In genomic region chr2:169584005-169584877, GRCh38 we compare ENCODE assay signal across 1 cellular context.
TF ChIP-seq lines count a peak whose summit lies in the region.

Gene PPIG, plus strand, starts transcription at chr2:169584351. Its CDS starts 19,691 bp downstream, at chr2:169604042.

TF ChIP-seq in K562, 482 proteins besides CTCF, POLR2A, EP300 and RAD21 (continued from another document and continues in another):
- TF ChIP-seq E2F8 (IDR thresholded peaks at IDR 0.05; ENCODE audit: low read depth, partially characterized antibody) = peak; percentile 92
- no peak for TF ChIP-seq HNRNPL (IDR thresholded peaks at IDR 0.05; ENCODE audit: low read depth, low read length)
- peak; percentile 20; the same call in 1 of the 2 replicates for TF ChIP-seq NFE2 (IDR thresholded peaks at IDR 0.05; ENCODE audit: low read depth)
- TF ChIP-seq C11orf30 (IDR thresholded peaks at IDR 0.05; ENCODE audit: low read depth) = peak; percentile 96
- no peak for TF ChIP-seq ZNF76 (CRISPR knock-in tag; IDR thresholded peaks at IDR 0.05; ENCODE audit: borderline replicate concordance)
- TF ChIP-seq ZFP30 (CRISPR knock-in tag; IDR thresholded peaks at IDR 0.05; ENCODE audit: borderline replicate concordance) = no peak
- TF ChIP-seq HDAC2 (IDR thresholded peaks at IDR 0.05) = peak; percentile 88
- peak; percentile 90 for TF ChIP-seq ZNF740 (CRISPR knock-in tag; IDR thresholded peaks at IDR 0.05)
- peak in 1 of 2 experiments; percentile 32; a peak in 1 of 4 replicates for TF ChIP-seq ZNF740 (tag; IDR thresholded peaks at IDR 0.05)
- peak; percentile 91 to 93; a peak in 2 of 4 replicates for TF ChIP-seq MAZ (CRISPR knock-in tag; conservative IDR thresholded peaks at IDR 0.05 in 1 of 2, IDR thresholded peaks at IDR 0.05 in 1 of 2)
- TF ChIP-seq, protein P1, sequence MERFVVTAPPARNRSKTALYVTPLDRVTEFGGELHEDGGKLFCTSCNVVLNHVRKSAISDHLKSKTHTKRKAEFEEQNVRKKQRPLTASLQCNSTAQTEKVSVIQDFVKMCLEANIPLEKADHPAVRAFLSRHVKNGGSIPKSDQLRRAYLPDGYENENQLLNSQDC (CRISPR knock-in tag; IDR thresholded peaks at IDR 0.05) = no peak
- TF ChIP-seq L3MBTL2 (IDR thresholded peaks at IDR 0.05) = peak; percentile 83
- TF ChIP-seq ZFP1 (CRISPR knock-in tag; IDR thresholded peaks at IDR 0.05) = 0 out of 2 replicates have a peak, but pooled peaks have one; percentile 8
- peak; percentile 81 for TF ChIP-seq MYC (IDR thresholded peaks at IDR 0.05; ENCODE audit: low read depth, low read length)
- peak; percentile 73; the same call in 1 of the 2 replicates for TF ChIP-seq MYC (CRISPR knock-in tag; IDR thresholded peaks at IDR 0.05; ENCODE audit: borderline replicate concordance, low read depth)
- no peak for TF ChIP-seq NR2F6 (CRISPR knock-in tag; IDR thresholded peaks at IDR 0.05)
- peak; percentile 98 for TF ChIP-seq EP400 (IDR thresholded peaks at IDR 0.05)
- no peak for TF ChIP-seq ILK (tag; IDR thresholded peaks at IDR 0.05; ENCODE audit: borderline replicate concordance, low read depth)
- TF ChIP-seq ZNF766 (CRISPR knock-in tag; conservative IDR thresholded peaks at IDR 0.05) = peak; percentile 56; the same call in 1 of the 2 replicates
- peak; percentile 54; the same call in 1 of the 2 replicates for TF ChIP-seq TEAD4 (IDR thresholded peaks at IDR 0.05; ENCODE audit: low read length)
- TF ChIP-seq TEAD4 (CRISPR knock-in tag; IDR thresholded peaks at IDR 0.05; ENCODE audit: borderline replicate concordance) = no peak
- peak; percentile 65 for TF ChIP-seq NR2C1 (IDR thresholded peaks at IDR 0.05)
- no peak; the same call in none of the 2 replicates for TF ChIP-seq NR2C1 (tag; IDR thresholded peaks at IDR 0.05)
- TF ChIP-seq MYNN (IDR thresholded peaks at IDR 0.05) = no peak
- TF ChIP-seq MYNN (CRISPR knock-in tag; IDR thresholded peaks at IDR 0.05) = no peak
- TF ChIP-seq E2F4 (CRISPR knock-in tag; IDR thresholded peaks at IDR 0.05; ENCODE audit: low read depth) = peak; percentile 96
- TF ChIP-seq ZFPM2 (CRISPR knock-in tag; IDR thresholded peaks at IDR 0.05) = peak; percentile 85; the same call in 1 of the 2 replicates
- TF ChIP-seq ZNF280B (CRISPR knock-in tag; IDR thresholded peaks at IDR 0.05) = no peak
- TF ChIP-seq SMARCA5 (IDR thresholded peaks at IDR 0.05) = no peak
- TF ChIP-seq ZNF668 (CRISPR knock-in tag; IDR thresholded peaks at IDR 0.05) = no peak
- TF ChIP-seq ZNF224 (CRISPR knock-in tag; IDR thresholded peaks at IDR 0.05) = no peak
- no peak for TF ChIP-seq LARP7 (IDR thresholded peaks at IDR 0.05)
- TF ChIP-seq, protein P2, sequence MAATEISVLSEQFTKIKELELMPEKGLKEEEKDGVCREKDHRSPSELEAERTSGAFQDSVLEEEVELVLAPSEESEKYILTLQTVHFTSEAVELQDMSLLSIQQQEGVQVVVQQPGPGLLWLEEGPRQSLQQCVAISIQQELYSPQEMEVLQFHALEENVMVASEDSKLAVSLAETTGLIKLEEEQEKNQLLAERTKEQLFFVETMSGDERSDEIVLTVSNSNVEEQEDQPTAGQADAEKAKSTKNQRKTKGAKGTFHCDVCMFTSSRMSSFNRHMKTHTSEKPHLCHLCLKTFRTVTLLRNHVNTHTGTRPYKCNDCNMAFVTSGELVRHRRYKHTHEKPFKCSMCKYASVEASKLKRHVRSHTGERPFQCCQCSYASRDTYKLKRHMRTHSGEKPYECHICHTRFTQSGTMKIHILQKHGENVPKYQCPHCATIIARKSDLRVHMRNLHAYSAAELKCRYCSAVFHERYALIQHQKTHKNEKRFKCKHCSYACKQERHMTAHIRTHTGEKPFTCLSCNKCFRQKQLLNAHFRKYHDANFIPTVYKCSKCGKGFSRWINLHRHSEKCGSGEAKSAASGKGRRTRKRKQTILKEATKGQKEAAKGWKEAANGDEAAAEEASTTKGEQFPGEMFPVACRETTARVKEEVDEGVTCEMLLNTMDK (IDR thresholded peaks at IDR 0.05; ENCODE audit: borderline replicate concordance, insufficient read depth, low read depth, low read length, poor library complexity, severe bottlenecking) = no peak
- TF ChIP-seq PHB (CRISPR knock-in tag; IDR thresholded peaks at IDR 0.05) = 0 out of 2 replicates have a peak, but pooled peaks have one; percentile 68
- TF ChIP-seq KLF6 (CRISPR knock-in tag; IDR thresholded peaks at IDR 0.05; ENCODE audit: borderline replicate concordance) = no peak
- TF ChIP-seq HSF4 (CRISPR knock-in tag; IDR thresholded peaks at IDR 0.05; ENCODE audit: borderline replicate concordance) = no peak
- TF ChIP-seq HBP1 (CRISPR knock-in tag; IDR thresholded peaks at IDR 0.05) = peak; percentile 54; the same call in 1 of the 2 replicates
- peak; percentile 98 for TF ChIP-seq ATF1 (CRISPR knock-in tag; IDR thresholded peaks at IDR 0.05)
- peak; percentile 100 for TF ChIP-seq ATF1 (tag; IDR thresholded peaks at IDR 0.05)
- TF ChIP-seq, protein P3, sequence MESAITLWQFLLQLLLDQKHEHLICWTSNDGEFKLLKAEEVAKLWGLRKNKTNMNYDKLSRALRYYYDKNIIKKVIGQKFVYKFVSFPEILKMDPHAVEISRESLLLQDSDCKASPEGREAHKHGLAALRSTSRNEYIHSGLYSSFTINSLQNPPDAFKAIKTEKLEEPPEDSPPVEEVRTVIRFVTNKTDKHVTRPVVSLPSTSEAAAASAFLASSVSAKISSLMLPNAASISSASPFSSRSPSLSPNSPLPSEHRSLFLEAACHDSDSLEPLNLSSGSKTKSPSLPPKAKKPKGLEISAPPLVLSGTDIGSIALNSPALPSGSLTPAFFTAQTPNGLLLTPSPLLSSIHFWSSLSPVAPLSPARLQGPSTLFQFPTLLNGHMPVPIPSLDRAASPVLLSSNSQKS (CRISPR knock-in tag; IDR thresholded peaks at IDR 0.05) = no peak
- no peak for TF ChIP-seq ESRRB (CRISPR knock-in tag; IDR thresholded peaks at IDR 0.05; ENCODE audit: borderline replicate concordance)
- TF ChIP-seq THAP12 (CRISPR knock-in tag; IDR thresholded peaks at IDR 0.05) = peak; percentile 7; the same call in 1 of the 2 replicates
- no peak; the same call in 1 of the 2 replicates for TF ChIP-seq SNIP1 (IDR thresholded peaks at IDR 0.05; ENCODE audit: low read depth)
- no peak for TF ChIP-seq SMARCB1 (IDR thresholded peaks at IDR 0.05; ENCODE audit: insufficient read length, low read depth)
- no peak for TF ChIP-seq HDGF (IDR thresholded peaks at IDR 0.05)
- no peak for TF ChIP-seq ZNF780A (CRISPR knock-in tag; IDR thresholded peaks at IDR 0.05)
- 0 out of 2 replicates have a peak, but pooled peaks have one; percentile 60 for TF ChIP-seq ZNF79 (CRISPR knock-in tag; IDR thresholded peaks at IDR 0.05; ENCODE audit: low read depth)
- TF ChIP-seq ZNF764 (CRISPR knock-in tag; IDR thresholded peaks at IDR 0.05; ENCODE audit: low read depth) = no peak
- TF ChIP-seq WHSC1 (IDR thresholded peaks at IDR 0.05; ENCODE audit: low read length) = no peak
- TF ChIP-seq FOXK2 (conservative IDR thresholded peaks at IDR 0.05 in 1 of 2, IDR thresholded peaks at IDR 0.05 in 1 of 2; ENCODE audit: low read depth in 2 of 2) = peak; percentile 81 to 89
- TF ChIP-seq NFIC (IDR thresholded peaks at IDR 0.05) = peak; percentile 92
- TF ChIP-seq E2F1 (CRISPR knock-in tag; IDR thresholded peaks at IDR 0.05) = peak; percentile 96
- TF ChIP-seq ZEB2 (IDR thresholded peaks at IDR 0.05) = peak; percentile 59; the same call in 1 of the 2 replicates
- no peak for TF ChIP-seq ZNF561 (CRISPR knock-in tag; conservative IDR thresholded peaks at IDR 0.05)
- peak; percentile 83 for TF ChIP-seq MXI1 (IDR thresholded peaks at IDR 0.05; ENCODE audit: low read depth, low read length)
- TF ChIP-seq SMARCC2 (IDR thresholded peaks at IDR 0.05; ENCODE audit: low read depth) = peak; percentile 41; the same call in 1 of the 2 replicates
- TF ChIP-seq PHTF2 (CRISPR knock-in tag; IDR thresholded peaks at IDR 0.05) = no peak
- TF ChIP-seq LCOR (CRISPR knock-in tag; IDR thresholded peaks at IDR 0.05) = peak; percentile 67; the same call in 1 of the 2 replicates
- no peak for TF ChIP-seq ZNF282 (CRISPR knock-in tag; IDR thresholded peaks at IDR 0.05)
- TF ChIP-seq HNRNPH1 (optimal IDR thresholded peaks at IDR 0.05; ENCODE audit: low read depth, low read length) = no peak
